In the genomic region with DNA sequence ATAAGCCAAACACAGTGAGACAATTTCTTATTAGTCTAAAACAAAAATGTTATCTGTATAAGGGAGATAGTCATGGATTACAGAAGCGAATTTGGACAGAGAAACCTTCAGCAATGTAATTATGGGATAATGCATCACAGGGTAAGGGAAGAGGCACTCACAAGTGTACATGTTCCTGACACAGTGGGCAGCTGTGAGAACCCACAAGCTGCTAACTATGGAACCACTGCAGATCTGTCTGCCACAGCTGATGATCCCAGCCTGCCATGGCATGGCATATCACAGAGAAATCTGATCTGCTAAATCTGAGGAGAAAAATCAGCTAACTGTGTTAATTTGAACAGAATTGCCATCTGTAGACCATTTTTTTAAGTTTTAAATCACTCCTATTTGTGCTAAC, we compare ENCODE assay signal across 7 cellular contexts.
"Had no signal": no experiment of that assay in that cellular context is flagged by ENCODE, and none has a peak within 500 bp of the region (broad histone marks: within the 10 kb centered on the region; RNA-seq: fewer than 3 reads in every experiment).

No MANE protein-coding gene starts in this region.

- H3K9me3 Mint-ChIP-seq: GM23338, H9, IgD-negative memory B cell had no signal

- H3K36me3 Mint-ChIP-seq: IgD-negative memory B cell had no signal

- H3K4me1 Mint-ChIP-seq: GM23338, H9, IgD-negative memory B cell had no signal

- H2AFZ ChIP-seq: GM23338 had no signal

- H3K4me2 ChIP-seq: GM23338 had no signal

- ATAC-seq: GM23338, HepG2 had no signal

- H3K4me3 Mint-ChIP-seq: GM23338, H9, IgD-negative memory B cell had no signal

- H3K4me3 ChIP-seq: GM23338 had no signal

- DNase-seq: H9, HCEC 1CT, KBM-7 had no signal

- H3K27ac ChIP-seq: HL-60 had no signal

- H3K27me3 Mint-ChIP-seq: IgD-negative memory B cell had no signal

- H3K27ac Mint-ChIP-seq: GM23338, H9, IgD-negative memory B cell had no signal
